1 cellular context compared by ENCODE assay signal in genomic region chr6:35427435-35427834, GRCh38.
TF ChIP-seq lines count a peak whose summit lies in the region.

No MANE protein-coding gene starts in this region.

TF ChIP-seq in H1, 55 proteins besides CTCF, POLR2A, EP300 and RAD21:
- no peak for TF ChIP-seq ATF3 (IDR thresholded peaks at IDR 0.05; ENCODE audit: insufficient read depth, low read depth, low read length)
- TF ChIP-seq SP4 (IDR thresholded peaks at IDR 0.05; ENCODE audit: low read length): no peak
- TF ChIP-seq BCL11A (IDR thresholded peaks at IDR 0.05; ENCODE audit: low read depth in 2 of 2, low read length in 2 of 2): no peak
- TF ChIP-seq ATF2 (IDR thresholded peaks at IDR 0.05; ENCODE audit: low read length): no peak
- no peak for TF ChIP-seq CBX8 (IDR thresholded peaks at IDR 0.05; ENCODE audit: borderline replicate concordance, low read depth, low read length)
- TF ChIP-seq EZH2 (IDR thresholded peaks at IDR 0.05; ENCODE audit: low read depth, low read length, severe bottlenecking): no peak
- no peak for TF ChIP-seq CHD1 (IDR thresholded peaks at IDR 0.05; ENCODE audit: low read depth, low read length)
- TF ChIP-seq TBP (IDR thresholded peaks at IDR 0.05; ENCODE audit: low read depth, low read length): no peak
- TF ChIP-seq JUND (IDR thresholded peaks at IDR 0.05; ENCODE audit: low read length): no peak
- no peak for TF ChIP-seq POLR2AphosphoS5 (IDR thresholded peaks at IDR 0.05; ENCODE audit: low read depth, low read length)
- no peak for TF ChIP-seq GTF2F1 (IDR thresholded peaks at IDR 0.05; ENCODE audit: borderline replicate concordance, low read depth, low read length)
- no peak for TF ChIP-seq TAF1 (IDR thresholded peaks at IDR 0.05; ENCODE audit: low read depth, low read length)
- TF ChIP-seq KDM5A (IDR thresholded peaks at IDR 0.05; ENCODE audit: low read length): no peak
- no peak for TF ChIP-seq CREB1 (IDR thresholded peaks at IDR 0.05)
- TF ChIP-seq SAP30 (IDR thresholded peaks at IDR 0.05; ENCODE audit: insufficient read depth, insufficient replicate concordance, low read length): no peak
- no peak for TF ChIP-seq RNF2 (IDR thresholded peaks at IDR 0.05; ENCODE audit: borderline replicate concordance, low read depth, low read length, missing control alignments, poor library complexity, severe bottlenecking)
